ENCODE assay signal across 27 cellular contexts in genomic region chr15:56982987-56983386, GRCh38.
DNase-seq lines count a peak whose midpoint lies in the region; ATAC-seq and TF ChIP-seq lines count a peak whose summit lies in the region.
"Had no signal": no experiment of that assay in that cellular context is flagged by ENCODE, and none has a peak within 500 bp of the region (broad histone marks: within the 10 kb centered on the region; RNA-seq: fewer than 3 reads in every experiment).

No MANE protein-coding gene starts in this region.

- no peak for ATAC-seq in Right ventricle myocardium inferior
- no peak for ATAC-seq in CD8-positive, alpha-beta T cell
- ATAC-seq: activated CD8-positive, alpha-beta memory T cell treated with anti-CD3 and anti-CD28 coated beads, Interleukin-2, amount 10 ng/mL, durations not matched to agents 7 days and 5 days; heart right ventricle; naive thymus-derived CD8-positive, alpha-beta T cell had no signal

- DNase-seq in cardiac muscle cell (ENCODE audit: low read depth in 1 of 2, low spot score in 1 of 2) (no peak), Right ventricle myocardium inferior (ENCODE audit: missing footprints) (no peak), MV-4-11 (lab: John Stamatoyannopoulos, UW) (peak; percentile 6), endothelial cell (ENCODE audit: low spot score) (no peak), ovary (no peak), DMS 273 treated with DMSO at 0.1 percent for 48 hours (lab: John Stamatoyannopoulos, UW) (no peak)
- no peak for DNase-seq in CD8-positive, alpha-beta T cell
- DNase-seq: activated B cell treated with CpG ODN at 0.5 μM for 24 hours; activated CD4-positive, alpha-beta T cell treated with anti-CD3 and anti-CD28 coated beads, Interleukin-2, amount 50 U/mL, for 4 hours; activated CD8-positive, alpha-beta memory T cell treated with anti-CD3 and anti-CD28 coated beads, Interleukin-2, amount 10 ng/mL, durations not matched to agents 7 days and 5 days; activated naive CD4-positive, alpha-beta T cell; activated T-cell treated with anti-CD3 and anti-CD28 coated beads, Interleukin-2, amount 50 U/mL, for 48 hours; cerebellar nuclear complex; COR-L47; DMS53; HCEC 1CT; heart right ventricle; naive thymus-derived CD8-positive, alpha-beta T cell; NCI-H1048; occipital lobe; retina; SIG-M5; T1000 had no signal

- peak overlapping the region; percentile 86 for H3K27ac Mint-ChIP-seq in endothelial cell (ENCODE audit: unreplicated experiment)
- no peak overlapping the region for H3K27ac Mint-ChIP-seq in CD8-positive, alpha-beta T cell
- H3K27ac Mint-ChIP-seq: activated B cell treated with CpG ODN at 0.5 μM for 24 hours; activated CD8-positive, alpha-beta memory T cell treated with anti-CD3 and anti-CD28 coated beads, Interleukin-2, amount 10 ng/mL, durations not matched to agents 7 days and 5 days had no signal

- TF ChIP-seq EP300 in ovary (IDR thresholded peaks at IDR 0.05), result no peak

- no peaks in the 10 kb centered on the region for H3K36me3 Mint-ChIP-seq in endothelial cell (ENCODE audit: low read depth, unreplicated experiment)
- H3K36me3 Mint-ChIP-seq in CD8-positive, alpha-beta T cell, result no peaks in the 10 kb centered on the region
- H3K36me3 Mint-ChIP-seq: naive thymus-derived CD8-positive, alpha-beta T cell had no signal

- POLR2A ChIA-PET in CD8-positive, alpha-beta T cell (lab: Charles Lee), result no interaction called here

- peak overlapping the region; percentile 21 for H3K27ac ChIP-seq in cardiac muscle cell
- no peak overlapping the region for H3K27ac ChIP-seq in ovary
- H3K27ac ChIP-seq in CD8-positive, alpha-beta T cell (ENCODE audit: low read depth, low read length), result no peak overlapping the region
- H3K27ac ChIP-seq: heart right ventricle, HL-60, suprapubic skin had no signal

- TF ChIP-seq CTCF in cardiac muscle cell (IDR thresholded peaks at IDR 0.05; ENCODE audit: low read depth, low read length), result no peak
- TF ChIP-seq CTCF in endothelial cell (IDR thresholded peaks at IDR 0.05; ENCODE audit: unreplicated experiment), result no peak
- no peak for TF ChIP-seq CTCF in ovary (IDR thresholded peaks at IDR 0.05)
- TF ChIP-seq CTCF in CD8-positive, alpha-beta T cell (IDR thresholded peaks at IDR 0.05), result no peak

- H3K9me3 ChIP-seq in cardiac muscle cell (ENCODE audit: low read depth) (no peaks in the 10 kb centered on the region), ovary (no peaks in the 10 kb centered on the region)
- no peaks in the 10 kb centered on the region for H3K9me3 ChIP-seq in CD8-positive, alpha-beta T cell (ENCODE audit: low read length)
- H3K9me3 ChIP-seq: heart right ventricle, suprapubic skin had no signal

- CTCF ChIA-PET in CD8-positive, alpha-beta T cell (lab: Charles Lee), result no interaction called here

- no peaks in the 10 kb centered on the region for H3K9me3 Mint-ChIP-seq in endothelial cell (ENCODE audit: unreplicated experiment)
- no peaks in the 10 kb centered on the region for H3K9me3 Mint-ChIP-seq in CD8-positive, alpha-beta T cell
- H3K9me3 Mint-ChIP-seq: activated B cell treated with CpG ODN at 0.5 μM for 24 hours; naive thymus-derived CD8-positive, alpha-beta T cell had no signal

- no peak overlapping the region for H3K4me3 Mint-ChIP-seq in endothelial cell (ENCODE audit: unreplicated experiment)
- H3K4me3 Mint-ChIP-seq in CD8-positive, alpha-beta T cell, result no peak overlapping the region
- H3K4me3 Mint-ChIP-seq: activated B cell treated with CpG ODN at 0.5 μM for 24 hours; activated CD8-positive, alpha-beta memory T cell treated with anti-CD3 and anti-CD28 coated beads, Interleukin-2, amount 10 ng/mL, durations not matched to agents 7 days and 5 days; naive thymus-derived CD8-positive, alpha-beta T cell had no signal

- intact Hi-C loops in Right ventricle myocardium inferior (cut with DNase I) (no loop called here), ovary (cut with DNase I) (no loop called here)
- intact Hi-C loops in CD8-positive, alpha-beta T cell (cut with DNase I, micrococcal nuclease), result loop anchor here in 1 of 2 experiments (5.0 kb wide), 1 partner anchor 66 kb away; the partner anchor contains the start of gene TCF12

- H3K4me3 ChIP-seq in cardiac muscle cell, result no peak overlapping the region
- no peak overlapping the region for H3K4me3 ChIP-seq in ovary
- H3K4me3 ChIP-seq in CD8-positive, alpha-beta T cell (ENCODE audit: low read depth, low read length), result no peak overlapping the region
- H3K4me3 ChIP-seq: heart right ventricle, lung, skin epidermis, suprapubic skin had no signal

- H3K36me3 ChIP-seq in cardiac muscle cell (no peaks in the 10 kb centered on the region), ovary (no peaks in the 10 kb centered on the region)
- H3K36me3 ChIP-seq in CD8-positive, alpha-beta T cell (ENCODE audit: insufficient read depth, low read length), result no peaks in the 10 kb centered on the region
- H3K36me3 ChIP-seq: heart right ventricle, suprapubic skin had no signal

- 42 to 54% (median 49%) methylated on average over 1 of the region's 1 CpG for WGBS in ovary, 3 donors

- H3K4me1 Mint-ChIP-seq in endothelial cell (ENCODE audit: unreplicated experiment), result peaks cover 50% of the 10 kb centered on the region
- H3K4me1 Mint-ChIP-seq in CD8-positive, alpha-beta T cell (ENCODE audit: low read depth), result peaks cover 65% of the 10 kb centered on the region

- H3K4me1 ChIP-seq in cardiac muscle cell (ENCODE audit: low read depth), result peaks cover 14% of the 10 kb centered on the region
- H3K4me1 ChIP-seq in ovary (ENCODE audit: insufficient read depth), result peaks cover 5% of the 10 kb centered on the region
- peaks cover 18% of the 10 kb centered on the region for H3K4me1 ChIP-seq in CD8-positive, alpha-beta T cell (ENCODE audit: insufficient read depth, low read length)

- H3K27me3 ChIP-seq in cardiac muscle cell (no peaks in the 10 kb centered on the region), ovary (no peaks in the 10 kb centered on the region)
- no peaks in the 10 kb centered on the region for H3K27me3 ChIP-seq in CD8-positive, alpha-beta T cell (ENCODE audit: insufficient read depth, low read length)
- H3K27me3 ChIP-seq: heart right ventricle, suprapubic skin had no signal

- no peak for TF ChIP-seq POLR2A in ovary (IDR thresholded peaks at IDR 0.05)

- H3K27me3 Mint-ChIP-seq in endothelial cell (ENCODE audit: unreplicated experiment), result peaks cover 3% of the 10 kb centered on the region
- no peaks in the 10 kb centered on the region for H3K27me3 Mint-ChIP-seq in CD8-positive, alpha-beta T cell (ENCODE audit: low read depth)
- H3K27me3 Mint-ChIP-seq: activated B cell treated with CpG ODN at 0.5 μM for 24 hours; activated CD8-positive, alpha-beta memory T cell treated with anti-CD3 and anti-CD28 coated beads, Interleukin-2, amount 10 ng/mL, durations not matched to agents 7 days and 5 days; naive thymus-derived CD8-positive, alpha-beta T cell had no signal
